Comparison of ENCODE assay signal across 8 cellular contexts in the genomic region with DNA sequence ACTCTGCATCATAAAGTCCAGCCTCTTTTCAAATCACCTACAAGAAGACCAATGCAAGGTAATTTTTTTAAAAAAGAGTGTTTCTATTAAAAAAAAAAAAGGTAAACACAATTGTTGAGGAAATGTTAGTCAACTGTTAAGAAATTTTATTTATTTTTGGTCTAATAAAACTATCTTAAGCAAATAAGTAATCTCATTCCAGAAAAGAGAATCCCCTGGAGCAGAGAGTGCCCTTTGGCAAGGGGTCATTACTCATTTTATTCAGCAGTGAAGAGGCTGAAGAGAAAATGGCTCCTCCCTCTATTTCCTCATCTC.
DNase-seq lines count a peak whose midpoint lies in the region; ATAC-seq and TF ChIP-seq lines count a peak whose summit lies in the region.

No MANE protein-coding gene starts in this region.

- peak overlapping the region; percentile 98 for H3K27ac ChIP-seq in ACC112 (ENCODE audit: low read depth, low read length)
- peak overlapping the region; percentile 99 for H3K27ac ChIP-seq in SJSA1
- peak overlapping the region; percentile 24 to 53 (median 37) for H3K27ac ChIP-seq in gastroesophageal sphincter

- no peaks in the 10 kb centered on the region for H3K79me2 ChIP-seq in ACC112 (ENCODE audit: control insufficient read depth, insufficient read depth, low read length, unreplicated experiment)

- intact Hi-C loops in left colon (cut with DNase I, micrococcal nuclease), result loop anchor here in 1 of 2 donors (5.0 kb wide), 1 partner anchor 162 kb away; the partner anchor contains the start of gene OSBPL3

- H3K9me3 ChIP-seq in SJSA1 (replicated peaks) (no peaks in the 10 kb centered on the region), gastroesophageal sphincter (no peaks in the 10 kb centered on the region)

- no peak for TF ChIP-seq CTCF in GM12865 (IDR thresholded peaks at IDR 0.05; ENCODE audit: insufficient read depth, low read depth, low read length, missing control alignments)
- TF ChIP-seq CTCF in gastroesophageal sphincter (IDR thresholded peaks at IDR 0.05), result no peak

- ATAC-seq in gastroesophageal sphincter (no peak), HG03135 (IDR thresholded peaks at IDR 0.05; ENCODE audit: unreplicated experiment) (no peak), GM21423 (IDR thresholded peaks at IDR 0.05; ENCODE audit: unreplicated experiment) (no peak), left colon (no peak)

- peak overlapping the region; percentile 91 for H2AFZ ChIP-seq in ACC112 (ENCODE audit: low read length, unreplicated experiment)

- no peaks in the 10 kb centered on the region for H3K27me3 ChIP-seq in ACC112 (ENCODE audit: insufficient read depth, low read length)
- no peaks in the 10 kb centered on the region for H3K27me3 ChIP-seq in SJSA1 (replicated peaks)
- H3K27me3 ChIP-seq in gastroesophageal sphincter, result no peaks in the 10 kb centered on the region

- peaks cover 29% of the 10 kb centered on the region for H3K4me1 ChIP-seq in ACC112 (ENCODE audit: control insufficient read depth, insufficient read depth, low read length, unreplicated experiment)
- peaks cover 39% of the 10 kb centered on the region for H3K4me1 ChIP-seq in SJSA1 (replicated peaks)
- peaks cover 0 to 41% (median 11%) of the 10 kb centered on the region in 3 donors for H3K4me1 ChIP-seq in gastroesophageal sphincter

- no peak for TF ChIP-seq POLR2A in gastroesophageal sphincter (IDR thresholded peaks at IDR 0.05)

- no peak for DNase-seq in GM12865 (ENCODE audit: low read depth)
- DNase-seq in SJSA1 (ENCODE audit: low read depth in 1 of 2, low spot score in 2 of 2), result no peak
- no peak for DNase-seq in stimulated activated CD4-positive, alpha-beta T cell treated with anti-CD3 and anti-CD28 coated beads, Interleukin-2, amount 100 ng/mL, for 24 hours
- no peak for DNase-seq in left colon

- H3K4me3 ChIP-seq in ACC112 (ENCODE audit: low read depth, low read length) (peak overlapping the region; percentile 67), GM12865 (ENCODE audit: low read depth, low read length) (peak overlapping the region; percentile 24; the same call in 1 of the 2 replicates), SJSA1 (no peak overlapping the region), gastroesophageal sphincter (no peak overlapping the region)

- H3K36me3 ChIP-seq in ACC112 (ENCODE audit: insufficient read depth, low read length), result no peaks in the 10 kb centered on the region
- no peaks in the 10 kb centered on the region for H3K36me3 ChIP-seq in SJSA1
- H3K36me3 ChIP-seq in gastroesophageal sphincter, result peaks cover 0 to 7% of the 10 kb centered on the region in 2 donors

- TF ChIP-seq EP300 in gastroesophageal sphincter (IDR thresholded peaks at IDR 0.05), result no peak

Comparison
In these comparisons a context has a peak if more than half of its experiments do, and no peak if none do; other contexts are left out.
1. H3K27ac ChIP-seq: peak in every context shown above with its lines; median percentile 99 in SJSA1; 98 in ACC112; 37 in gastroesophageal sphincter.
2. H3K4me3 ChIP-seq: peak in ACC112 (single experiment) and GM12865 (single experiment); none in SJSA1 (single experiment) and gastroesophageal sphincter (0 of 2).